9 cellular contexts compared by ENCODE assay signal in genomic region chr19:18020212-18021067, GRCh38. TPM values are rescaled to one million over a fixed set of nuclear protein-coding genes. Genes with fewer than 3 reads are reported as not detected.
DNase-seq lines count a peak whose midpoint lies in the region; ATAC-seq and TF ChIP-seq lines count a peak whose summit lies in the region.
"Had no signal": no experiment of that assay in that cellular context is flagged by ENCODE, and none has a peak within 500 bp of the region (broad histone marks: within the 10 kb centered on the region; RNA-seq: fewer than 3 reads in every experiment).

No MANE protein-coding gene starts in this region.

- WGBS in stomach, 5 donors = 25 to 40% (median 33%) methylated on average over 15 of the region's 15 CpGs
- WGBS in endodermal cell (ENCODE audit: insufficient coverage in 1 of 2, insufficient read length in 1 of 2), 2 experiments = 87 to 100% methylated on average over 1 to 13 of the region's 15 CpGs

- peak overlapping the region; percentile 99 for H3K27ac ChIP-seq in angular gyrus (ENCODE audit: low read depth, low read length)
- H3K27ac ChIP-seq in stomach = peak overlapping the region; percentile 62 to 89 (median 85)
- no peak overlapping the region for H3K27ac ChIP-seq in endodermal cell (ENCODE audit: low read depth, low read length)

- H3K9ac ChIP-seq in endodermal cell (ENCODE audit: extremely low read depth, low read length, poor library complexity, severe bottlenecking) = no peak overlapping the region

- H3K4me3 ChIP-seq in stomach (peak overlapping the region in 1 of 4 donors; percentile 4), endodermal cell (ENCODE audit: low read length) (no peak overlapping the region)
- H3K4me3 ChIP-seq: HAP-1 had no signal

- no peak for TF ChIP-seq POLR2A in stomach (IDR thresholded peaks at IDR 0.05)

- H3K4me1 Mint-ChIP-seq in HFFc6 (ENCODE audit: low read depth) (peaks cover 39% of the 10 kb centered on the region), endodermal cell (no peaks in the 10 kb centered on the region)

- H3K27me3 Mint-ChIP-seq in HFFc6 (ENCODE audit: insufficient read depth) = peaks cover 2% of the 10 kb centered on the region; the same call in 1 of the 2 replicates
- H3K27me3 Mint-ChIP-seq in endodermal cell (ENCODE audit: insufficient read depth) = no peaks in the 10 kb centered on the region

- H3K27me3 ChIP-seq in stomach (no peaks in the 10 kb centered on the region), endodermal cell (ENCODE audit: control insufficient read depth, insufficient read depth, low read length, poor library complexity, severe bottlenecking) (no peaks in the 10 kb centered on the region)

- TF ChIP-seq CTCF in HFFc6 (IDR thresholded peaks at IDR 0.05) (no peak), stomach (IDR thresholded peaks at IDR 0.05) (no peak), endodermal cell (conservative IDR thresholded peaks at IDR 0.05) (no peak)

- H3K27ac Mint-ChIP-seq in HFFc6 = peak overlapping the region; percentile 3; the same call in 1 of the 2 replicates
- no peak overlapping the region for H3K27ac Mint-ChIP-seq in endodermal cell

- peak; percentile 73 for TF ChIP-seq EP300 in stomach (IDR thresholded peaks at IDR 0.05)

- H3K9me3 Mint-ChIP-seq in HFFc6 = no peaks in the 10 kb centered on the region
- H3K9me3 Mint-ChIP-seq in endodermal cell = no peaks in the 10 kb centered on the region

- H3K9me3 ChIP-seq in stomach = no peaks in the 10 kb centered on the region
- H3K9me3 ChIP-seq in endodermal cell (ENCODE audit: control insufficient read depth, low read length) = no peaks in the 10 kb centered on the region
- H3K9me3 ChIP-seq: HAP-1 had no signal

- peak overlapping the region; percentile 53 for H3K4me3 Mint-ChIP-seq in HFFc6
- no peak overlapping the region for H3K4me3 Mint-ChIP-seq in endodermal cell

- DNase-seq in HFFc6 (no peak), kidney tubule cell (ENCODE audit: low spot score) (peak; percentile 37), stomach (peak; percentile 95), D341Med (ENCODE audit: low spot score) (no peak), endodermal cell (no peak)

- intact Hi-C loops in stomach (cut with DNase I; ENCODE audit: low total_unique reads) = no loop called here

- H3K4me1 ChIP-seq in stomach (peaks cover 57 to 78% (median 76%) of the 10 kb centered on the region in 4 donors), endodermal cell (ENCODE audit: control insufficient read depth, insufficient read depth, low read length) (no peaks in the 10 kb centered on the region)

- peaks cover 0 to 4% (median 3%) of the 10 kb centered on the region in 4 donors for H3K36me3 ChIP-seq in stomach
- no peaks in the 10 kb centered on the region for H3K36me3 ChIP-seq in endodermal cell (ENCODE audit: control insufficient read depth, insufficient read depth, low read length)
- H3K36me3 ChIP-seq: HAP-1 had no signal

- H3K36me3 Mint-ChIP-seq in HFFc6 (ENCODE audit: low read depth) (no peaks in the 10 kb centered on the region; the same call in 1 of the 2 replicates), endodermal cell (ENCODE audit: low read depth) (peaks cover under 1% of the 10 kb centered on the region)

- ATAC-seq in GM21825 (IDR thresholded peaks at IDR 0.05; ENCODE audit: unreplicated experiment) = no peak
- ATAC-seq in HG03280 (IDR thresholded peaks at IDR 0.05; ENCODE audit: unreplicated experiment) = no peak

RNA-seq across cellular contexts. Expression of gene ARRDC2, which starts 12.5 kb away (rescaled TPM):
- total RNA-seq in HFFc6 (2021; fragmentation: NEBNext Ultra II Directional; extraction: Animal tissue kit (Norgen Biotek cat#: 25700)) = 1 to 10 TPM; 5.3 to 8.1 (median 7.0) TPM
- total RNA-seq in stomach (100 to 1,000 TPM in 1 of 5 donors, 10 to 100 TPM in 4; 19.8 to 130 (median 60.8) TPM), endodermal cell (1 to 10 TPM; 6.8 to 7.0 TPM)
- polyA plus RNA-seq in stomach = 10 to 100 TPM; 31.4 to 34.1 (median 32.7) TPM
- polyA plus RNA-seq in endodermal cell (2013, experiment 1 of 2) = 3.3 TPM
- 2.4 TPM for polyA plus RNA-seq in endodermal cell (2013, experiment 2 of 2)

RNA-seq across cellular contexts. Expression of gene KCNN1, which starts 53.5 kb away (rescaled TPM):
- not detected for total RNA-seq in HFFc6 (2021; fragmentation: NEBNext Ultra II Directional; extraction: Animal tissue kit (Norgen Biotek cat#: 25700))
- total RNA-seq in stomach (not detected), endodermal cell (1 to 10 TPM; 5.8 to 8.2 TPM)
- under 1 TPM in 2 of 3 donors, not detected in 1; 0.23 to 0.46 TPM for polyA plus RNA-seq in stomach
- 13.1 TPM for polyA plus RNA-seq in endodermal cell (2013, experiment 1 of 2)
- polyA plus RNA-seq in endodermal cell (2013, experiment 2 of 2) = 11.3 TPM

Comparison
In these comparisons a context has a peak if more than half of its experiments do, and no peak if none do; other contexts are left out.
1. DNase-seq: peak in kidney tubule cell (single experiment) and stomach (single experiment); none in HFFc6 (single experiment), D341Med (single experiment) and endodermal cell (single experiment).
2. RNA of gene KCNN1, which starts 53.5 kb away (total RNA-seq): 5.8 to 8.2 TPM in endodermal cell; not detected in HFFc6 and not detected in stomach; every median in the first group is over 4 times any median in the second.